ENCODE assay signal across 18 cellular contexts in the genomic region with DNA sequence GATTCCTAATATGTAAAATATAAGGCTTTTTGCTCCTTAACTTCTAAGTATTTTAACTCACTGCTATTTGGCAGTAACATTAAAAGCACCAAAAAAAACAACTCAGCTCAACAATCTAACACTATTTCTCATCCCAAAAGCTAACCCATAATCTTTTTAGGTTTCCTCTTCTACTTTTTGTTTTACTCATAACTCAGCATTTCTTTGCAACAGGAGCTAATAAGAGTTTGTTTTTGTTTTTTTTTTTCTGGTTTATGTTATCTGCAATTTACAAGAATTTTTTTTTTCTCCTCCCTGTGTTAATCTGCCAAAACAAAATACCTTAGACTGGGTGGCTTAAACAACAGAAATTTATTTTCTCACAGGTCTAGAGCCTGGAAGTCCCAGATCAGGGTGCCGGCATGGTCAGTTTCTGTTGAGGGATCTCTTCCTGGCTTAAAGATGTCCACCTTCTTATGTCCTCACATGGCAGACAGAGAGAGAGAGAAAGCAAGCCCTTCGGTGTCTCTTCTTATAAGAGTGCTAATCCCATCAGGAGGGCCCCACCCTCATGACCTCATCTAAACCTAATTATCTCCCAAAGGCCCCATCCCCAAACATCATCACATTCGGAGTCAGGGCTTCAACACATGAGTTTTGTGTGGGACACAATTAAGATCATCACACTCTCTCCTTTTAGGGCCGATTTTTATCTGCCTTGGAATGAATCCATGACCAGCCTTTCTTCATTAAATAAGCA. TPM values are rescaled to one million over a fixed set of nuclear protein-coding genes. Genes with fewer than 3 reads are reported as not detected.
DNase-seq lines count a peak whose midpoint lies in the region; ATAC-seq, FAIRE-seq and TF ChIP-seq lines count a peak whose summit lies in the region.
"Had no signal": no experiment of that assay in that cellular context is flagged by ENCODE, and none has a peak within 500 bp of the region (broad histone marks: within the 10 kb centered on the region; RNA-seq: fewer than 3 reads in every experiment).

No MANE protein-coding gene starts in this region.

- BruUV-seq in K562 (replicated peaks; lab: Mats Ljungman, UMichigan), result TSS peak; percentile 12

- H3K4me2 ChIP-seq in K562 (ENCODE audit: insufficient read depth, low read length), result peak overlapping the region; percentile 46
- H3K4me2 ChIP-seq in parathyroid adenoma (ENCODE audit: low read length), result no peak overlapping the region
- H3K4me2 ChIP-seq in neural progenitor cell, result no peak overlapping the region
- H3K4me2 ChIP-seq: BLaER1 treated with 17β-estradiol and CSF1 and Interleukin-3, amounts not matched to agents 10 nM and 100 nM had no signal

- H3K27ac ChIP-seq in K562 (ENCODE audit: extremely low read depth, low read depth, low read length) (peak overlapping the region; percentile 50), parathyroid adenoma (peak overlapping the region; percentile 52), neural progenitor cell (no peak overlapping the region)
- H3K27ac ChIP-seq: BLaER1 treated with 17β-estradiol and CSF1 and Interleukin-3, amounts not matched to agents 10 nM and 100 nM had no signal

- H3K9me1 ChIP-seq in K562 (ENCODE audit: control insufficient read depth, insufficient read depth, low read length), result no peaks in the 10 kb centered on the region

- FAIRE-seq in K562 (lab: Jason Lieb, UNC), result no peak
- FAIRE-seq in endometrium (lab: Jason Lieb, UNC), result peak; percentile 98
- FAIRE-seq: G401.6, GM19239, H1 had no signal

- TF ChIP-seq POLR2A in K562 (conservative IDR thresholded peaks at IDR 0.05), result no peak

- no peaks in the 10 kb centered on the region for H3K9me3 Mint-ChIP-seq in neural progenitor cell

- H3K27me3 ChIP-seq in K562 (ENCODE audit: control insufficient read depth in 2 of 2, insufficient read depth in 2 of 2, low read length in 2 of 2) (no peaks in the 10 kb centered on the region), parathyroid adenoma (ENCODE audit: control insufficient read depth, insufficient read depth, low read length) (no peaks in the 10 kb centered on the region), neural progenitor cell (no peaks in the 10 kb centered on the region)
- H3K27me3 ChIP-seq: BLaER1 treated with 17β-estradiol and CSF1 and Interleukin-3, amounts not matched to agents 10 nM and 100 nM had no signal

- in situ Hi-C loops in K562 (cut with MboI), result no loop called here
- in situ Hi-C loops in ACHN (cut with HindIII; ENCODE audit: low pct_ligation_motif_present, low pct_unique_long_range_greater_than_20kb, low sequenced_read_pairs), result no loop called here

- H3K4me1 Mint-ChIP-seq in neural progenitor cell, result no peaks in the 10 kb centered on the region

- intact Hi-C loops in K562 (cut with micrococcal nuclease), result no loop called here

- no peak overlapping the region for H3K27ac Mint-ChIP-seq in neural progenitor cell
- H3K27ac Mint-ChIP-seq: CD4-positive, CD25-positive, alpha-beta regulatory T cell had no signal

- H3K79me2 ChIP-seq in K562 (ENCODE audit: control insufficient read depth, insufficient read depth, low read length) (peaks cover 95% of the 10 kb centered on the region), parathyroid adenoma (no peaks in the 10 kb centered on the region), neural progenitor cell (ENCODE audit: low read depth) (peaks cover 3% of the 10 kb centered on the region)

- H3F3A ChIP-seq in neural progenitor cell (ENCODE audit: low read depth), result no peaks in the 10 kb centered on the region

- H3K4me3 Mint-ChIP-seq in neural progenitor cell, result no peak overlapping the region
- H3K4me3 Mint-ChIP-seq: CD4-positive, CD25-positive, alpha-beta regulatory T cell had no signal

- CTCF ChIA-PET in K562 (lab: Yijun Ruan, JAX; ENCODE audit: low intra/inter-chr PET ratio), result no interaction called here

- ATAC-seq in K562, result peak; percentile 76

- H2AFZ ChIP-seq in K562 (ENCODE audit: low read depth, low read length) (no peak overlapping the region), parathyroid adenoma (no peak overlapping the region), neural progenitor cell (replicated peaks) (no peak overlapping the region)

- H3K36me3 Mint-ChIP-seq in neural progenitor cell, result peaks cover 6% of the 10 kb centered on the region

- H4K20me1 ChIP-seq in K562 (replicated peaks; ENCODE audit: control insufficient read depth, insufficient read depth, low read length) (peaks cover under 1% of the 10 kb centered on the region; the same call in 1 of the 2 replicates), neural progenitor cell (ENCODE audit: low read depth) (no peaks in the 10 kb centered on the region)

- no peak for TF ChIP-seq EP300 in K562 (IDR thresholded peaks at IDR 0.05; ENCODE audit: low read length)

- WGBS in K562 (ENCODE audit: insufficient coverage, low coverage, missing lambda C conversion rate), result 17% methylated on average over 4 of the region's 4 CpGs

- no peak for TF ChIP-seq RAD21 in K562 (CRISPR knock-in tag; conservative IDR thresholded peaks at IDR 0.05 in 1 of 2, IDR thresholded peaks at IDR 0.05 in 1 of 2)

- DNase-seq in NCI-H82 (lab: John Stamatoyannopoulos, UW) (peak; percentile 70), NCI-H82 treated with DMSO at 0.1 percent for 48 hours (lab: John Stamatoyannopoulos, UW; ENCODE audit: unreplicated experiment) (no peak), K562 (ENCODE audit: extremely low read depth in 1 of 4, low spot score in 3 of 4) (peak in 1 of 4 experiments; percentile 45), neural progenitor cell (ENCODE audit: low spot score) (no peak), ACHN (no peak)
- DNase-seq: 8988T; Calu3; CD4-positive, CD25-positive, alpha-beta regulatory T cell; DMS153; DMS79 treated with DMSO at 0.1 percent for 48 hours; EL had no signal

- no peak overlapping the region for H3K4me3 ChIP-seq in K562
- no peak overlapping the region for H3K4me3 ChIP-seq in parathyroid adenoma (ENCODE audit: low read depth, low read length)
- H3K4me3 ChIP-seq in neural progenitor cell, result no peak overlapping the region
- H3K4me3 ChIP-seq: BLaER1 treated with 17β-estradiol and CSF1 and Interleukin-3, amounts not matched to agents 10 nM and 100 nM; HAP-1 had no signal

- TF ChIP-seq CTCF in K562 (IDR thresholded peaks at IDR 0.05 in 2 of 3, conservative IDR thresholded peaks at IDR 0.05 in 1 of 3; ENCODE audit: insufficient read depth in 2 of 3, low read depth in 1 of 3, low read length in 3 of 3) (no peak), parathyroid adenoma (IDR thresholded peaks at IDR 0.05) (no peak), neural progenitor cell (IDR thresholded peaks at IDR 0.05) (no peak)

- no peaks in the 10 kb centered on the region for H3K27me3 Mint-ChIP-seq in neural progenitor cell (ENCODE audit: insufficient read depth, low read depth)
- H3K27me3 Mint-ChIP-seq: CD4-positive, CD25-positive, alpha-beta regulatory T cell had no signal

- H3K4me1 ChIP-seq in K562 (replicated peaks in 1 of 2; ENCODE audit: control insufficient read depth in 2 of 2, insufficient read depth in 2 of 2, low read length in 2 of 2) (peaks cover 4 to 28% of the 10 kb centered on the region in 2 experiments), parathyroid adenoma (no peaks in the 10 kb centered on the region), neural progenitor cell (no peaks in the 10 kb centered on the region)
- H3K4me1 ChIP-seq: BLaER1 treated with 17β-estradiol and CSF1 and Interleukin-3, amounts not matched to agents 10 nM and 100 nM; HAP-1 had no signal

- H3K36me3 ChIP-seq in K562 (ENCODE audit: control insufficient read depth, insufficient read depth, low read length) (peaks cover 37% of the 10 kb centered on the region), parathyroid adenoma (ENCODE audit: control insufficient read depth, insufficient read depth, low read length) (no peaks in the 10 kb centered on the region), neural progenitor cell (no peaks in the 10 kb centered on the region)
- H3K36me3 ChIP-seq: HAP-1 had no signal

- H3K9ac ChIP-seq in K562 (ENCODE audit: insufficient read depth in 1 of 2, low read depth in 2 of 2, low read length in 2 of 2) (peak overlapping the region in 1 of 2 experiments; percentile 40; a peak in 1 of 4 replicates), parathyroid adenoma (no peak overlapping the region), neural progenitor cell (no peak overlapping the region)
- H3K9ac ChIP-seq: BLaER1 treated with 17β-estradiol and CSF1 and Interleukin-3, amounts not matched to agents 10 nM and 100 nM had no signal

- H3K9me3 ChIP-seq in K562 (replicated peaks; ENCODE audit: control insufficient read depth, insufficient read depth, low read depth, low read length) (no peaks in the 10 kb centered on the region; the same call in 1 of the 2 replicates), parathyroid adenoma (ENCODE audit: control insufficient read depth, low read length) (no peaks in the 10 kb centered on the region), neural progenitor cell (ENCODE audit: low read depth) (no peaks in the 10 kb centered on the region)
- H3K9me3 ChIP-seq: HAP-1 had no signal

- POLR2A ChIA-PET in K562 (lab: Yijun Ruan, JAX), result interaction anchor here (0.6 to 1.0 kb wide), 6 partner anchors 20 to 367 kb away, joined by 3 to 4 read pairs (median 3); a partner anchor contains a TSS

TF ChIP-seq in K562, 482 proteins besides CTCF, POLR2A, EP300 and RAD21 (continues in another document):
- TF ChIP-seq CCAR2 (IDR thresholded peaks at IDR 0.05; ENCODE audit: low read depth, low read length) (no peak), ZNF316 (IDR thresholded peaks at IDR 0.05) (peak; percentile 71)

RNA-seq across cellular contexts. Expression of a gene that starts 31.2 kb away (rescaled TPM):
- total RNA-seq in K562 (2011; cell fraction: chromatin; rRNA removed; ENCODE audit: low replicate concordance), result 218 and 235 TPM in 2 replicates
- 124 and 166 TPM in 2 replicates for total RNA-seq in K562 (2011; cell fraction: nucleolus; rRNA removed)
- 179 and 212 TPM in 2 replicates for total RNA-seq in K562 (2011; cell fraction: nucleoplasm; rRNA removed)
- 45.9 and 46.7 TPM in 2 replicates for total RNA-seq in K562 (2014; rRNA removed)
- total RNA-seq in K562 (2014; rRNA removed; fragmentation: Illumina TruSeq; extraction: Trizol), result 64.0 and 71.2 TPM in 2 replicates
- 40.0 and 46.1 TPM in 2 replicates for total RNA-seq in K562 (2015; rRNA removed; fragmentation: Illumina TruSeq; extraction: Trizol)
- 54.1 and 58.7 TPM in 2 replicates for total RNA-seq in K562 (2021)
- 59.5 and 60.1 TPM in 2 replicates for polyA plus RNA-seq in K562 (2011; rRNA removed)
- polyA plus RNA-seq in K562 (2011; cell fraction: cytosol; rRNA removed), result 24.8 and 46.7 TPM in 2 replicates
- 29.3 and 46.0 TPM in 2 replicates for polyA plus RNA-seq in K562 (2011; cell fraction: nucleus; rRNA removed)
- 45.4 and 47.0 TPM in 2 replicates for polyA plus RNA-seq in K562 (2012)
- polyA plus RNA-seq in K562 (2014; fragmentation: Illumina TruSeq; extraction: Trizol), result 71.8 and 80.4 TPM in 2 replicates
- 10 to 100 TPM; 18.5 to 22.4 TPM for polyA plus RNA-seq in K562 (2014; fragmentation: Nextera tagmentation; extraction: Ambion mirVana)
- polyA plus RNA-seq in K562 (2014; rRNA removed), result 57.0 and 60.0 TPM in 2 replicates
- polyA minus RNA-seq in K562 (2011; rRNA and poly(A)+ RNA removed), result 135 and 180 TPM in 2 replicates
- polyA minus RNA-seq in K562 (2011; cell fraction: cytosol; rRNA and poly(A)+ RNA removed), result 39.2 and 48.3 TPM in 2 replicates
- polyA minus RNA-seq in K562 (2011; cell fraction: nucleus; rRNA and poly(A)+ RNA removed), result 201 and 315 TPM in 2 replicates
- total RNA-seq in neural progenitor cell (ENCODE audit: low replicate concordance), result 33.0 and 39.1 TPM in 2 replicates
